ENCODE assay signal across 1 cellular context in the genomic region with DNA sequence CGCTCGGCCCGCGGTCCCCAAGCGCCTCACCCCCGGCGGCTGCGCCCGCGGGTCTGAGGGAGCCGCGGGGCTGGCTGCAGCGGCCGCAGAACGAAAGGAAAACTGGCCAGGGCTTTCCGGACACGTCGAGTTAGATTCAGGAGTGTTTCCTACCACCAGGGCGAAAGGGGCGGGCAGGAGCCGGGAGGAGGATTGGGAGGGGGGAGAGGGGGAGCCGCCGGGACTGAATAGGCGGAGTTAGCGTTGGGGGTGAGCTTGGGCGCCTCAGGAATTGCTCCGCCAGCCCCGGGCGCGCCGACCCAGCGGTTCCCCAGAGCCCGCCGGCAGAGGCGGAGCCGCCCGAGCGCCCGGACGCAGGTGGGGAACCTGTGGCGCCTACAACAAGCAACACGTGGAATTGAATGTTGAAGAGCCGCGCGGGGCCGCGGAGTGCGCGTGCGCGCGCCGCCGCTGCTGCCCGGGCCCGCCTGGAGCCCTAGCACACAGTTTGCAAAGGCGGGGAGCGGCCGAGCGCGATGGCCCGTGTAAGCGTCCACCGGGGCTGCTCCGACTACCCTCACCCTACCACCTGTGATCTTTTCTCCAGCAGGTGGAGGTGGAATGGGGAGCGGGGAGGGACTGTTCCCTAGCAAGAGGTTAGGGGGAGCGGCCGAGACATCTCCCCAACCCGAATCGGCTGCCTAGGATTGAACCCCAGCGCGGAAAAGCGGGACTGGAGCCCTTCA.
TF ChIP-seq lines count a peak whose summit lies in the region.

CADPS2 (minus strand) TSS at position 104 of the 725 bp plus-strand sequence. CDS start 123 bp downstream, outside the sequence.

TF ChIP-seq in K562, 482 proteins besides CTCF, POLR2A, EP300 and RAD21 (continued from another document and continues in another):
- TF ChIP-seq GTF2B (IDR thresholded peaks at IDR 0.05; ENCODE audit: extremely low read depth, insufficient read length) = no peak
- TF ChIP-seq, protein P1, sequence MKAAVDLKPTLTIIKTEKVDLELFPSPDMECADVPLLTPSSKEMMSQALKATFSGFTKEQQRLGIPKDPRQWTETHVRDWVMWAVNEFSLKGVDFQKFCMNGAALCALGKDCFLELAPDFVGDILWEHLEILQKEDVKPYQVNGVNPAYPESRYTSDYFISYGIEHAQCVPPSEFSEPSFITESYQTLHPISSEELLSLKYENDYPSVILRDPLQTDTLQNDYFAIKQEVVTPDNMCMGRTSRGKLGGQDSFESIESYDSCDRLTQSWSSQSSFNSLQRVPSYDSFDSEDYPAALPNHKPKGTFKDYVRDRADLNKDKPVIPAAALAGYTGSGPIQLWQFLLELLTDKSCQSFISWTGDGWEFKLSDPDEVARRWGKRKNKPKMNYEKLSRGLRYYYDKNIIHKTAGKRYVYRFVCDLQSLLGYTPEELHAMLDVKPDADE (conservative IDR thresholded peaks at IDR 0.05; ENCODE audit: control insufficient read depth, low read depth, low read length) = no peak
- TF ChIP-seq MTA2 (IDR thresholded peaks at IDR 0.05; ENCODE audit: low read depth) = no peak
- TF ChIP-seq POLR2H (tag; IDR thresholded peaks at IDR 0.05; ENCODE audit: low read depth) = no peak
- TF ChIP-seq ZFX (CRISPR knock-in tag; IDR thresholded peaks at IDR 0.05) = no peak
- TF ChIP-seq ZNF76 (CRISPR knock-in tag; IDR thresholded peaks at IDR 0.05; ENCODE audit: borderline replicate concordance) = no peak
- no peak for TF ChIP-seq ZNF165 (CRISPR knock-in tag; IDR thresholded peaks at IDR 0.05; ENCODE audit: borderline replicate concordance)
- TF ChIP-seq RBM22 (IDR thresholded peaks at IDR 0.05; ENCODE audit: low read depth, low read length, poor library complexity, severe bottlenecking) = no peak
- no peak for TF ChIP-seq NCOA1 (IDR thresholded peaks at IDR 0.05; ENCODE audit: low read depth)
- no peak for TF ChIP-seq NBN (IDR thresholded peaks at IDR 0.05; ENCODE audit: low read depth)
- TF ChIP-seq, protein P2, sequence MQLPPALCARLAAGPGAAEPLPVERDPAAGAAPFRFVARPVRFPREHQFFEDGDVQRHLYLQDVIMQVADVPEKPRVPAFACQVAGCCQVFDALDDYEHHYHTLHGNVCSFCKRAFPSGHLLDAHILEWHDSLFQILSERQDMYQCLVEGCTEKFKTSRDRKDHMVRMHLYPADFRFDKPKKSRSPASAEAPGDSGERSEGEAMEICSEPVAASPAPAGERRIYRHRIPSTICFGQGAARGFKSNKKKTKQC (CRISPR knock-in tag; IDR thresholded peaks at IDR 0.05) = 0 out of 2 replicates have a peak, but pooled peaks have one; percentile 38
- TF ChIP-seq PCBP1 (IDR thresholded peaks at IDR 0.05; ENCODE audit: low read depth, low read length, poor library complexity, severe bottlenecking) = peak; percentile 20
- TF ChIP-seq NRF1 (conservative IDR thresholded peaks at IDR 0.05 in 1 of 2, IDR thresholded peaks at IDR 0.05 in 1 of 2) = peak; percentile 84 to 86
- TF ChIP-seq MAZ (CRISPR knock-in tag; conservative IDR thresholded peaks at IDR 0.05 in 1 of 2, IDR thresholded peaks at IDR 0.05 in 1 of 2) = peak in 1 of 2 experiments; percentile 44; a peak in 1 of 4 replicates
- TF ChIP-seq, protein P3, sequence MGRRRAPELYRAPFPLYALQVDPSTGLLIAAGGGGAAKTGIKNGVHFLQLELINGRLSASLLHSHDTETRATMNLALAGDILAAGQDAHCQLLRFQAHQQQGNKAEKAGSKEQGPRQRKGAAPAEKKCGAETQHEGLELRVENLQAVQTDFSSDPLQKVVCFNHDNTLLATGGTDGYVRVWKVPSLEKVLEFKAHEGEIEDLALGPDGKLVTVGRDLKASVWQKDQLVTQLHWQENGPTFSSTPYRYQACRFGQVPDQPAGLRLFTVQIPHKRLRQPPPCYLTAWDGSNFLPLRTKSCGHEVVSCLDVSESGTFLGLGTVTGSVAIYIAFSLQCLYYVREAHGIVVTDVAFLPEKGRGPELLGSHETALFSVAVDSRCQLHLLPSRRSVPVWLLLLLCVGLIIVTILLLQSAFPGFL (CRISPR knock-in tag; IDR thresholded peaks at IDR 0.05) = no peak
- TF ChIP-seq, protein P4, sequence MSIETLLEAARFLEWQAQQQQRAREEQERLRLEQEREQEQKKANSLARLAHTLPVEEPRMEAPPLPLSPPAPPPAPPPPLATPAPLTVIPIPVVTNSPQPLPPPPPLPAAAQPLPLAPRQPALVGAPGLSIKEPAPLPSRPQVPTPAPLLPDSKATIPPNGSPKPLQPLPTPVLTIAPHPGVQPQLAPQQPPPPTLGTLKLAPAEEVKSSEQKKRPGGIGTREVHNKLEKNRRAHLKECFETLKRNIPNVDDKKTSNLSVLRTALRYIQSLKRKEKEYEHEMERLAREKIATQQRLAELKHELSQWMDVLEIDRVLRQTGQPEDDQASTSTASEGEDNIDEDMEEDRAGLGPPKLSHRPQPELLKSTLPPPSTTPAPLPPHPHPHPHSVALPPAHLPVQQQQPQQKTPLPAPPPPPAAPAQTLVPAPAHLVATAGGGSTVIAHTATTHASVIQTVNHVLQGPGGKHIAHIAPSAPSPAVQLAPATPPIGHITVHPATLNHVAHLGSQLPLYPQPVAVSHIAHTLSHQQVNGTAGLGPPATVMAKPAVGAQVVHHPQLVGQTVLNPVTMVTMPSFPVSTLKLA (conservative IDR thresholded peaks at IDR 0.05) = 0 out of 4 replicates have a peak, but pooled peaks of 1 of the 2 experiments have one; percentile 26
- no peak for TF ChIP-seq ZNF589 (CRISPR knock-in tag; IDR thresholded peaks at IDR 0.05; ENCODE audit: low read depth)
- TF ChIP-seq, protein P5, sequence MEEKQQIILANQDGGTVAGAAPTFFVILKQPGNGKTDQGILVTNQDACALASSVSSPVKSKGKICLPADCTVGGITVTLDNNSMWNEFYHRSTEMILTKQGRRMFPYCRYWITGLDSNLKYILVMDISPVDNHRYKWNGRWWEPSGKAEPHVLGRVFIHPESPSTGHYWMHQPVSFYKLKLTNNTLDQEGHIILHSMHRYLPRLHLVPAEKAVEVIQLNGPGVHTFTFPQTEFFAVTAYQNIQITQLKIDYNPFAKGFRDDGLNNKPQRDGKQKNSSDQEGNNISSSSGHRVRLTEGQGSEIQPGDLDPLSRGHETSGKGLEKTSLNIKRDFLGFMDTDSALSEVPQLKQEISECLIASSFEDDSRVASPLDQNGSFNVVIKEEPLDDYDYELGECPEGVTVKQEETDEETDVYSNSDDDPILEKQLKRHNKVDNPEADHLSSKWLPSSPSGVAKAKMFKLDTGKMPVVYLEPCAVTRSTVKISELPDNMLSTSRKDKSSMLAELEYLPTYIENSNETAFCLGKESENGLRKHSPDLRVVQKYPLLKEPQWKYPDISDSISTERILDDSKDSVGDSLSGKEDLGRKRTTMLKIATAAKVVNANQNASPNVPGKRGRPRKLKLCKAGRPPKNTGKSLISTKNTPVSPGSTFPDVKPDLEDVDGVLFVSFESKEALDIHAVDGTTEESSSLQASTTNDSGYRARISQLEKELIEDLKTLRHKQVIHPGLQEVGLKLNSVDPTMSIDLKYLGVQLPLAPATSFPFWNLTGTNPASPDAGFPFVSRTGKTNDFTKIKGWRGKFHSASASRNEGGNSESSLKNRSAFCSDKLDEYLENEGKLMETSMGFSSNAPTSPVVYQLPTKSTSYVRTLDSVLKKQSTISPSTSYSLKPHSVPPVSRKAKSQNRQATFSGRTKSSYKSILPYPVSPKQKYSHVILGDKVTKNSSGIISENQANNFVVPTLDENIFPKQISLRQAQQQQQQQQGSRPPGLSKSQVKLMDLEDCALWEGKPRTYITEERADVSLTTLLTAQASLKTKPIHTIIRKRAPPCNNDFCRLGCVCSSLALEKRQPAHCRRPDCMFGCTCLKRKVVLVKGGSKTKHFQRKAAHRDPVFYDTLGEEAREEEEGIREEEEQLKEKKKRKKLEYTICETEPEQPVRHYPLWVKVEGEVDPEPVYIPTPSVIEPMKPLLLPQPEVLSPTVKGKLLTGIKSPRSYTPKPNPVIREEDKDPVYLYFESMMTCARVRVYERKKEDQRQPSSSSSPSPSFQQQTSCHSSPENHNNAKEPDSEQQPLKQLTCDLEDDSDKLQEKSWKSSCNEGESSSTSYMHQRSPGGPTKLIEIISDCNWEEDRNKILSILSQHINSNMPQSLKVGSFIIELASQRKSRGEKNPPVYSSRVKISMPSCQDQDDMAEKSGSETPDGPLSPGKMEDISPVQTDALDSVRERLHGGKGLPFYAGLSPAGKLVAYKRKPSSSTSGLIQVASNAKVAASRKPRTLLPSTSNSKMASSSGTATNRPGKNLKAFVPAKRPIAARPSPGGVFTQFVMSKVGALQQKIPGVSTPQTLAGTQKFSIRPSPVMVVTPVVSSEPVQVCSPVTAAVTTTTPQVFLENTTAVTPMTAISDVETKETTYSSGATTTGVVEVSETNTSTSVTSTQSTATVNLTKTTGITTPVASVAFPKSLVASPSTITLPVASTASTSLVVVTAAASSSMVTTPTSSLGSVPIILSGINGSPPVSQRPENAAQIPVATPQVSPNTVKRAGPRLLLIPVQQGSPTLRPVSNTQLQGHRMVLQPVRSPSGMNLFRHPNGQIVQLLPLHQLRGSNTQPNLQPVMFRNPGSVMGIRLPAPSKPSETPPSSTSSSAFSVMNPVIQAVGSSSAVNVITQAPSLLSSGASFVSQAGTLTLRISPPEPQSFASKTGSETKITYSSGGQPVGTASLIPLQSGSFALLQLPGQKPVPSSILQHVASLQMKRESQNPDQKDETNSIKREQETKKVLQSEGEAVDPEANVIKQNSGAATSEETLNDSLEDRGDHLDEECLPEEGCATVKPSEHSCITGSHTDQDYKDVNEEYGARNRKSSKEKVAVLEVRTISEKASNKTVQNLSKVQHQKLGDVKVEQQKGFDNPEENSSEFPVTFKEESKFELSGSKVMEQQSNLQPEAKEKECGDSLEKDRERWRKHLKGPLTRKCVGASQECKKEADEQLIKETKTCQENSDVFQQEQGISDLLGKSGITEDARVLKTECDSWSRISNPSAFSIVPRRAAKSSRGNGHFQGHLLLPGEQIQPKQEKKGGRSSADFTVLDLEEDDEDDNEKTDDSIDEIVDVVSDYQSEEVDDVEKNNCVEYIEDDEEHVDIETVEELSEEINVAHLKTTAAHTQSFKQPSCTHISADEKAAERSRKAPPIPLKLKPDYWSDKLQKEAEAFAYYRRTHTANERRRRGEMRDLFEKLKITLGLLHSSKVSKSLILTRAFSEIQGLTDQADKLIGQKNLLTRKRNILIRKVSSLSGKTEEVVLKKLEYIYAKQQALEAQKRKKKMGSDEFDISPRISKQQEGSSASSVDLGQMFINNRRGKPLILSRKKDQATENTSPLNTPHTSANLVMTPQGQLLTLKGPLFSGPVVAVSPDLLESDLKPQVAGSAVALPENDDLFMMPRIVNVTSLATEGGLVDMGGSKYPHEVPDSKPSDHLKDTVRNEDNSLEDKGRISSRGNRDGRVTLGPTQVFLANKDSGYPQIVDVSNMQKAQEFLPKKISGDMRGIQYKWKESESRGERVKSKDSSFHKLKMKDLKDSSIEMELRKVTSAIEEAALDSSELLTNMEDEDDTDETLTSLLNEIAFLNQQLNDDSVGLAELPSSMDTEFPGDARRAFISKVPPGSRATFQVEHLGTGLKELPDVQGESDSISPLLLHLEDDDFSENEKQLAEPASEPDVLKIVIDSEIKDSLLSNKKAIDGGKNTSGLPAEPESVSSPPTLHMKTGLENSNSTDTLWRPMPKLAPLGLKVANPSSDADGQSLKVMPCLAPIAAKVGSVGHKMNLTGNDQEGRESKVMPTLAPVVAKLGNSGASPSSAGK (IDR thresholded peaks at IDR 0.05) = peak; percentile 55; the same call in 1 of the 2 replicates
- TF ChIP-seq, protein P6, sequence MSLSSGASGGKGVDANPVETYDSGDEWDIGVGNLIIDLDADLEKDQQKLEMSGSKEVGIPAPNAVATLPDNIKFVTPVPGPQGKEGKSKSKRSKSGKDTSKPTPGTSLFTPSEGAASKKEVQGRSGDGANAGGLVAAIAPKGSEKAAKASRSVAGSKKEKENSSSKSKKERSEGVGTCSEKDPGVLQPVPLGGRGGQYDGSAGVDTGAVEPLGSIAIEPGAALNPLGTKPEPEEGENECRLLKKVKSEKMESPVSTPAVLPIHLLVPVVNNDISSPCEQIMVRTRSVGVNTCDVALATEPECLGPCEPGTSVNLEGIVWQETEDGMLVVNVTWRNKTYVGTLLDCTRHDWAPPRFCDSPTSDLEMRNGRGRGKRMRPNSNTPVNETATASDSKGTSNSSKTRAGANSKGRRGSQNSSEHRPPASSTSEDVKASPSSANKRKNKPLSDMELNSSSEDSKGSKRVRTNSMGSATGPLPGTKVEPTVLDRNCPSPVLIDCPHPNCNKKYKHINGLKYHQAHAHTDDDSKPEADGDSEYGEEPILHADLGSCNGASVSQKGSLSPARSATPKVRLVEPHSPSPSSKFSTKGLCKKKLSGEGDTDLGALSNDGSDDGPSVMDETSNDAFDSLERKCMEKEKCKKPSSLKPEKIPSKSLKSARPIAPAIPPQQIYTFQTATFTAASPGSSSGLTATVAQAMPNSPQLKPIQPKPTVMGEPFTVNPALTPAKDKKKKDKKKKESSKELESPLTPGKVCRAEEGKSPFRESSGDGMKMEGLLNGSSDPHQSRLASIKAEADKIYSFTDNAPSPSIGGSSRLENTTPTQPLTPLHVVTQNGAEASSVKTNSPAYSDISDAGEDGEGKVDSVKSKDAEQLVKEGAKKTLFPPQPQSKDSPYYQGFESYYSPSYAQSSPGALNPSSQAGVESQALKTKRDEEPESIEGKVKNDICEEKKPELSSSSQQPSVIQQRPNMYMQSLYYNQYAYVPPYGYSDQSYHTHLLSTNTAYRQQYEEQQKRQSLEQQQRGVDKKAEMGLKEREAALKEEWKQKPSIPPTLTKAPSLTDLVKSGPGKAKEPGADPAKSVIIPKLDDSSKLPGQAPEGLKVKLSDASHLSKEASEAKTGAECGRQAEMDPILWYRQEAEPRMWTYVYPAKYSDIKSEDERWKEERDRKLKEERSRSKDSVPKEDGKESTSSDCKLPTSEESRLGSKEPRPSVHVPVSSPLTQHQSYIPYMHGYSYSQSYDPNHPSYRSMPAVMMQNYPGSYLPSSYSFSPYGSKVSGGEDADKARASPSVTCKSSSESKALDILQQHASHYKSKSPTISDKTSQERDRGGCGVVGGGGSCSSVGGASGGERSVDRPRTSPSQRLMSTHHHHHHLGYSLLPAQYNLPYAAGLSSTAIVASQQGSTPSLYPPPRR (CRISPR knock-in tag; IDR thresholded peaks at IDR 0.05; ENCODE audit: borderline replicate concordance) = no peak
- no peak for TF ChIP-seq ZNF668 (CRISPR knock-in tag; IDR thresholded peaks at IDR 0.05)
- TF ChIP-seq PML (IDR thresholded peaks at IDR 0.05; ENCODE audit: low read length) = no peak
- TF ChIP-seq L3MBTL2 (IDR thresholded peaks at IDR 0.05) = peak; percentile 82
- TF ChIP-seq CXXC5 (CRISPR knock-in tag; IDR thresholded peaks at IDR 0.05) = peak; percentile 39; the same call in 1 of the 2 replicates
- TF ChIP-seq GMEB1 (CRISPR knock-in tag; IDR thresholded peaks at IDR 0.05) = no peak
